In genomic region chr19:14070268-14071050, GRCh38 we compare ENCODE assay signal across 25 cellular contexts. TPM values are rescaled to one million over a fixed set of nuclear protein-coding genes. Genes with fewer than 3 reads are reported as not detected.
DNase-seq lines count a peak whose midpoint lies in the region; ATAC-seq, FAIRE-seq and TF ChIP-seq lines count a peak whose summit lies in the region.
"Had no signal": no experiment of that assay in that cellular context is flagged by ENCODE, and none has a peak within 500 bp of the region (broad histone marks: within the 10 kb centered on the region; RNA-seq: fewer than 3 reads in every experiment).

No MANE protein-coding gene starts in this region.

- no peak for TF ChIP-seq EP300 in H1 (IDR thresholded peaks at IDR 0.05; ENCODE audit: borderline replicate concordance in 1 of 2, low read depth in 2 of 2, low read length in 2 of 2)

- no peak overlapping the region for H3K9ac ChIP-seq in H1 (replicated peaks in 1 of 4; ENCODE audit: extremely low read depth in 1 of 4, low read depth in 3 of 4, low read length in 3 of 4)
- H3K9ac ChIP-seq in trophoblast cell (ENCODE audit: low read length): no peak overlapping the region
- H3K9ac ChIP-seq: GM23248 had no signal

- H3K18ac ChIP-seq in H1 (ENCODE audit: extremely low read depth, low read length): no peak overlapping the region
- H3K18ac ChIP-seq in trophoblast cell (ENCODE audit: low read length): no peak overlapping the region

- intact Hi-C loops in Right ventricle myocardium inferior (cut with DNase I): loop anchor here (10.0 kb wide), 1 partner anchor 286 kb away; no protein-coding TSS in a partner anchor
- intact Hi-C loops in cardiac septum (cut with DNase I): loop anchor here (10.0 kb wide), 2 partner anchors 274 to 286 kb away; no protein-coding TSS in a partner anchor
- intact Hi-C loops in vagina (cut with DNase I): loop anchor here (5.0 kb wide), 1 partner anchor 67 kb away; the partner anchor contains the start of gene ASF1B

- no peak overlapping the region for H2BK5ac ChIP-seq in H1 (ENCODE audit: low read depth, low read length)
- no peak overlapping the region for H2BK5ac ChIP-seq in trophoblast cell (ENCODE audit: low read depth, low read length, poor library complexity)

- H3K79me2 ChIP-seq in H1 (ENCODE audit: control insufficient read depth in 1 of 2, insufficient read depth in 2 of 2, low read length in 2 of 2): no peaks in the 10 kb centered on the region
- H3K79me2 ChIP-seq in trophoblast cell (ENCODE audit: control insufficient read depth, insufficient read depth, low read length, poor library complexity): peaks cover 1% of the 10 kb centered on the region

- H2BK120ac ChIP-seq in H1 (replicated peaks; ENCODE audit: low read depth, low read length): no peak overlapping the region
- H2BK120ac ChIP-seq in trophoblast cell (ENCODE audit: insufficient read depth, low read length, poor library complexity): no peak overlapping the region

- H3K27me3 ChIP-seq in H1 (replicated peaks in 1 of 4; ENCODE audit: control insufficient read depth in 3 of 4, extremely low read depth in 1 of 4, insufficient read depth in 3 of 4, low read length in 3 of 4): peaks cover 17 to 33% (median 28%) of the 10 kb centered on the region in 4 experiments
- peaks cover 5% of the 10 kb centered on the region for H3K27me3 ChIP-seq in trophoblast cell (ENCODE audit: insufficient read depth, low read length)
- H3K27me3 ChIP-seq in vagina: no peaks in the 10 kb centered on the region
- H3K27me3 ChIP-seq: esophagus muscularis mucosa, gastroesophageal sphincter, testis had no signal

- TF ChIP-seq CTCF in H1 (IDR thresholded peaks at IDR 0.05; ENCODE audit: control extremely low read depth in 1 of 3, insufficient read depth in 1 of 3, low read depth in 1 of 3, low read length in 3 of 3): no peak
- no peak for TF ChIP-seq CTCF in vagina (IDR thresholded peaks at IDR 0.05)

- CTCF ChIA-PET in H1 (lab: Charles Lee; ENCODE audit: partially characterized antibody): interaction anchor here (1.0 to 7.0 kb wide), 13 partner anchors 9 to 267 kb away, joined by 3 to 103 read pairs (median 8); partner anchors contain the start of genes C19orf67, NANOS3 and PALM3

- H3K4me3 ChIP-seq in H1 (ENCODE audit: extremely low read depth in 1 of 4, insufficient read depth in 2 of 4, low read depth in 3 of 4, low read length in 4 of 4): no peak overlapping the region
- no peak overlapping the region for H3K4me3 ChIP-seq in trophoblast cell (ENCODE audit: low read depth, low read length)
- no peak overlapping the region for H3K4me3 ChIP-seq in vagina
- H3K4me3 ChIP-seq: esophagus muscularis mucosa, gastroesophageal sphincter, GM23248, SJSA1, testis had no signal

- peak; percentile 74 for DNase-seq in Right ventricle myocardium inferior (ENCODE audit: missing footprints)
- no peak for DNase-seq in cardiac septum (ENCODE audit: low spot score)
- no peak for DNase-seq in H1 (ENCODE audit: low read depth in 1 of 2, low spot score in 2 of 2)
- DNase-seq in trophoblast cell: peak; percentile 68 to 90
- no peak for DNase-seq in vagina (ENCODE audit: extremely low spot score in 2 of 2)
- DNase-seq: ACHN; activated CD4-positive, CD25-positive, alpha-beta regulatory T cell treated with anti-CD3 and anti-CD28 coated beads, Interleukin-2, amount 50 U/mL, for 72 hours; activated CD8-positive, alpha-beta memory T cell treated with anti-CD3 and anti-CD28 coated beads, Interleukin-2, amount 10 ng/mL, durations not matched to agents 7 days and 5 days; activated gamma-delta T cell; cerebellar nuclear complex; GDM1; GM23248; KG1; kidney glomerular epithelial cell; midbrain; MV-4-11; NCI-H1694 treated with DMSO at 0.1 percent for 48 hours; nucleus accumbens; retina; testis had no signal

- no peak for FAIRE-seq in H1 (lab: Jason Lieb, UNC)

- WGBS in H1 (ENCODE audit: extremely low coverage in 1 of 2, insufficient coverage in 1 of 2, insufficient read length in 1 of 2, insufficient replicate concordance in 2 of 2, low coverage in 1 of 2, low lambda C conversion rate in 2 of 2, missing lambda C conversion rate in 1 of 2), 2 experiments: 93% methylated on average over 43 of the region's 43 CpGs; no CpG with 5 or more reads in 1 of the 2 experiments
- no CpG with 5 or more reads among the region's 43 CpGs for WGBS in trophoblast cell (ENCODE audit: extremely low coverage, insufficient coverage, insufficient read length)

- H2BK15ac ChIP-seq in H1 (ENCODE audit: low read length): peak overlapping the region; percentile 61; the same call in 1 of the 2 replicates

- no peak overlapping the region for H3K4me2 ChIP-seq in H1 (ENCODE audit: insufficient read depth in 1 of 2, low read depth in 2 of 2, low read length in 2 of 2)
- H3K4me2 ChIP-seq in trophoblast cell (ENCODE audit: low read length): no peak overlapping the region

- no peak overlapping the region for H2BK20ac ChIP-seq in H1 (ENCODE audit: low read length)

- TF ChIP-seq RAD21 in H1 (IDR thresholded peaks at IDR 0.05 in 1 of 2, conservative IDR thresholded peaks at IDR 0.05 in 1 of 2; ENCODE audit: low read depth in 2 of 2, low read length in 2 of 2): no peak

- H3K14ac ChIP-seq in H1 (ENCODE audit: insufficient read length) (no peak overlapping the region), trophoblast cell (ENCODE audit: low read length) (no peak overlapping the region)

- H4K20me1 ChIP-seq in H1 (replicated peaks in 1 of 2; ENCODE audit: control insufficient read depth in 1 of 2, insufficient read depth in 2 of 2, low read length in 2 of 2): peaks cover 0 to 2% of the 10 kb centered on the region in 2 experiments

- peaks cover 18% of the 10 kb centered on the region; the same call in 1 of the 2 replicates for H3K23me2 ChIP-seq in H1 (ENCODE audit: low read depth, low read length)

- no peak overlapping the region for H4K12ac ChIP-seq in trophoblast cell (ENCODE audit: low read depth, low read length)

- H2AFZ ChIP-seq in H1 (ENCODE audit: low read length) (no peak overlapping the region), trophoblast cell (ENCODE audit: insufficient read depth, low read length, poor library complexity) (no peak overlapping the region)
- H2AFZ ChIP-seq: GM23248 had no signal

- ATAC-seq in Right ventricle myocardium inferior: no peak
- ATAC-seq in HG02678 (IDR thresholded peaks at IDR 0.05; ENCODE audit: unreplicated experiment): no peak
- ATAC-seq: activated CD8-positive, alpha-beta memory T cell treated with anti-CD3 and anti-CD28 coated beads, Interleukin-2, amount 10 ng/mL, durations not matched to agents 7 days and 5 days; gastroesophageal sphincter had no signal

- H3K79me1 ChIP-seq in H1 (ENCODE audit: low read depth, low read length): no peaks in the 10 kb centered on the region
- peaks cover 17% of the 10 kb centered on the region for H3K79me1 ChIP-seq in trophoblast cell (ENCODE audit: low read length)

- peaks cover 0 to 15% (median 9%) of the 10 kb centered on the region in 4 experiments; a peak in 5 of 7 replicates for H3K4me1 ChIP-seq in H1 (replicated peaks in 1 of 4; ENCODE audit: control insufficient read depth in 3 of 4, insufficient read depth in 4 of 4, low read length in 3 of 4)
- peaks cover 17 to 22% of the 10 kb centered on the region in 2 experiments for H3K4me1 ChIP-seq in trophoblast cell (ENCODE audit: control insufficient read depth in 1 of 2, insufficient read depth in 2 of 2, low read length in 2 of 2)
- peaks cover 30% of the 10 kb centered on the region for H3K4me1 ChIP-seq in vagina

- H2AK5ac ChIP-seq in H1 (ENCODE audit: low read depth, low read length) (no peak overlapping the region), trophoblast cell (ENCODE audit: low read length) (no peak overlapping the region)

- no peak overlapping the region for H4K5ac ChIP-seq in H1 (ENCODE audit: insufficient read length, low read depth, low read length)

- TF ChIP-seq POLR2A in H1 (IDR thresholded peaks at IDR 0.05; ENCODE audit: control extremely low read depth in 1 of 2, low read depth in 2 of 2, low read length in 2 of 2) (no peak), vagina (IDR thresholded peaks at IDR 0.05) (no peak)

- H4K91ac ChIP-seq in H1 (replicated peaks; ENCODE audit: insufficient read length, low read length): no peak overlapping the region
- H4K91ac ChIP-seq in trophoblast cell (ENCODE audit: low read depth, low read length): no peak overlapping the region

- H2BK12ac ChIP-seq in H1 (ENCODE audit: low read depth, low read length) (no peak overlapping the region), trophoblast cell (ENCODE audit: low read length) (no peak overlapping the region)

- no peak overlapping the region for H3K23ac ChIP-seq in H1 (ENCODE audit: insufficient read length)
- H3K23ac ChIP-seq in trophoblast cell (ENCODE audit: low read length): no peak overlapping the region

- H3K9me3 ChIP-seq in H1 (ENCODE audit: insufficient read depth in 2 of 2, low read depth in 1 of 2, low read length in 1 of 2): no peaks in the 10 kb centered on the region; a peak in 1 of 4 replicates
- no peaks in the 10 kb centered on the region for H3K9me3 ChIP-seq in trophoblast cell (ENCODE audit: insufficient read depth, low read depth, low read length)
- H3K9me3 ChIP-seq in vagina: no peaks in the 10 kb centered on the region
- H3K9me3 ChIP-seq: esophagus muscularis mucosa, gastroesophageal sphincter, testis had no signal

- H3K36me3 ChIP-seq in H1 (ENCODE audit: control insufficient read depth in 2 of 4, insufficient read depth in 4 of 4, low read length in 3 of 4): no peaks in the 10 kb centered on the region
- no peaks in the 10 kb centered on the region for H3K36me3 ChIP-seq in trophoblast cell (ENCODE audit: control insufficient read depth in 1 of 2, insufficient read depth in 2 of 2, low read length in 2 of 2)
- H3K36me3 ChIP-seq in vagina: no peaks in the 10 kb centered on the region
- H3K36me3 ChIP-seq: esophagus muscularis mucosa, gastroesophageal sphincter, SJSA1 had no signal

- no peak overlapping the region; the same call in 1 of the 2 replicates for H4K8ac ChIP-seq in H1 (ENCODE audit: extremely low read depth, insufficient read depth, low read length)
- H4K8ac ChIP-seq in trophoblast cell (ENCODE audit: low read depth, low read length): no peak overlapping the region

- H3K4ac ChIP-seq in H1 (replicated peaks; ENCODE audit: insufficient read length, low read depth, low read length) (no peak overlapping the region), trophoblast cell (ENCODE audit: low read depth, low read length) (no peak overlapping the region)

- POLR2A ChIA-PET in H1 (lab: Charles Lee; ENCODE audit: partially characterized antibody): interaction anchor here (0.5 to 1.4 kb wide), 4 partner anchors 10 to 293 kb away, joined by 3 to 6 read pairs (median 4); no protein-coding TSS in a partner anchor

- H3K56ac ChIP-seq in H1 (replicated peaks; ENCODE audit: insufficient read length, low read depth, low read length): no peak overlapping the region

- H3K27ac ChIP-seq in H1 (ENCODE audit: low read depth, low read length) (no peak overlapping the region), trophoblast cell (ENCODE audit: low read depth, low read length) (no peak overlapping the region), vagina (no peak overlapping the region)
- H3K27ac ChIP-seq: C4-2B, GM23248, SJSA1 had no signal

RNA-seq across cellular contexts. Expression of gene MISP3, which starts 2.1 kb away (rescaled TPM):
- total RNA-seq in Right ventricle myocardium inferior (7.3 TPM), cardiac septum (7.9 TPM), vagina (2.7 TPM)
- total RNA-seq in H1 (2021; fragmentation: NEBNext Ultra II Directional; extraction: Animal tissue kit (Norgen Biotek cat#: 25700)): 0.92 and 1.4 TPM in 2 replicates
- polyA plus RNA-seq in H1 (2011; rRNA removed): 0.74 and 0.96 TPM in 2 replicates
- 1.3 TPM for polyA plus RNA-seq in H1 (2011; cell fraction: cytosol; rRNA removed)
- 2.1 TPM for polyA plus RNA-seq in H1 (2011; cell fraction: nucleus; rRNA removed)
- polyA plus RNA-seq in H1 (2012, experiment 1 of 2): 1.2 to 2.2 TPM (median 1.6 TPM) in 4 replicates
- polyA plus RNA-seq in H1 (2012, experiment 2 of 2): 0.89 TPM
- polyA plus RNA-seq in H1 (2013, experiment 1 of 2): 1.3 TPM
- 1.2 TPM for polyA plus RNA-seq in H1 (2013, experiment 2 of 2)
- polyA minus RNA-seq in H1 (2011; rRNA and poly(A)+ RNA removed): 0.10 and 0.16 TPM in 2 replicates
- polyA minus RNA-seq in H1 (2011; cell fraction: cytosol; rRNA and poly(A)+ RNA removed): not detected
- polyA minus RNA-seq in H1 (2011; cell fraction: nucleus; rRNA and poly(A)+ RNA removed): 0.80 TPM
- 10.5 and 10.9 TPM in 2 replicates for polyA plus RNA-seq in trophoblast cell (2013)

RNA-seq across cellular contexts. Expression of gene PALM3, which starts 8.6 kb away (rescaled TPM):
- total RNA-seq in Right ventricle myocardium inferior (0.41 TPM), cardiac septum (0.46 TPM), vagina (0.98 TPM)
- total RNA-seq in H1 (2021; fragmentation: NEBNext Ultra II Directional; extraction: Animal tissue kit (Norgen Biotek cat#: 25700)): 31.3 and 33.1 TPM in 2 replicates
- polyA plus RNA-seq in H1 (2011; rRNA removed): 5.8 and 12.1 TPM in 2 replicates
- 21.0 TPM for polyA plus RNA-seq in H1 (2011; cell fraction: cytosol; rRNA removed)
- 11.7 TPM for polyA plus RNA-seq in H1 (2011; cell fraction: nucleus; rRNA removed)
- 26.0 to 38.6 TPM (median 32.7 TPM) in 4 replicates for polyA plus RNA-seq in H1 (2012, experiment 1 of 2)
- polyA plus RNA-seq in H1 (2012, experiment 2 of 2): 10.6 TPM
- polyA plus RNA-seq in H1 (2013, experiment 1 of 2): 18.2 TPM
- polyA plus RNA-seq in H1 (2013, experiment 2 of 2): 18.3 TPM
- 3.2 and 3.3 TPM in 2 replicates for polyA minus RNA-seq in H1 (2011; rRNA and poly(A)+ RNA removed)
- polyA minus RNA-seq in H1 (2011; cell fraction: cytosol; rRNA and poly(A)+ RNA removed): 6.1 TPM
- polyA minus RNA-seq in H1 (2011; cell fraction: nucleus; rRNA and poly(A)+ RNA removed): 4.0 TPM
- 1.2 and 1.4 TPM in 2 replicates for polyA plus RNA-seq in trophoblast cell (2013)
- total RNA-seq: activated CD8-positive, alpha-beta memory T cell treated with anti-CD3 and anti-CD28 coated beads, Interleukin-2, amount 10 ng/mL, durations not matched to agents 7 days and 5 days; gastroesophageal sphincter; GM23248; SJSA1 had no signal

RNA-seq across cellular contexts. Expression of gene C19orf67, which starts 15.1 kb away (rescaled TPM):
- total RNA-seq in Right ventricle myocardium inferior (not detected), cardiac septum (not detected), vagina (not detected)
- total RNA-seq in H1 (2021; fragmentation: NEBNext Ultra II Directional; extraction: Animal tissue kit (Norgen Biotek cat#: 25700)): 0.52 TPM in 1 of 2 replicates, not detected in the other
- polyA plus RNA-seq in H1 (2011; rRNA removed): 0.12 and 0.25 TPM in 2 replicates
- 0.23 TPM for polyA plus RNA-seq in H1 (2011; cell fraction: cytosol; rRNA removed)
- polyA plus RNA-seq in H1 (2011; cell fraction: nucleus; rRNA removed): 0.37 TPM
- not detected in 4 replicates for polyA plus RNA-seq in H1 (2012, experiment 1 of 2)
- 0.46 TPM for polyA plus RNA-seq in H1 (2012, experiment 2 of 2)
- polyA plus RNA-seq in H1 (2013, experiment 1 of 2): 0.04 TPM
- 0.11 TPM for polyA plus RNA-seq in H1 (2013, experiment 2 of 2)
- polyA minus RNA-seq in H1 (2011; rRNA and poly(A)+ RNA removed): 0.19 and 0.37 TPM in 2 replicates
- polyA minus RNA-seq in H1 (2011; cell fraction: cytosol; rRNA and poly(A)+ RNA removed): not detected
- not detected for polyA minus RNA-seq in H1 (2011; cell fraction: nucleus; rRNA and poly(A)+ RNA removed)
- 0.19 TPM in 1 of 2 replicates, not detected in the other for polyA plus RNA-seq in trophoblast cell (2013)
- total RNA-seq: activated CD8-positive, alpha-beta memory T cell treated with anti-CD3 and anti-CD28 coated beads, Interleukin-2, amount 10 ng/mL, durations not matched to agents 7 days and 5 days; esophagus muscularis mucosa; gastroesophageal sphincter; GM23248; SJSA1 had no signal
- polyA plus RNA-seq: GM23248 had no signal

RNA-seq across cellular contexts. Expression of gene SAMD1, which starts 20.1 kb away (rescaled TPM):
- total RNA-seq in Right ventricle myocardium inferior (60.2 TPM), cardiac septum (41.8 TPM), vagina (6.9 TPM)
- 95.7 and 100 TPM in 2 replicates for total RNA-seq in H1 (2021; fragmentation: NEBNext Ultra II Directional; extraction: Animal tissue kit (Norgen Biotek cat#: 25700))
- 40.0 and 52.4 TPM in 2 replicates for polyA plus RNA-seq in H1 (2011; rRNA removed)
- polyA plus RNA-seq in H1 (2011; cell fraction: cytosol; rRNA removed): 48.4 TPM
- 118 TPM for polyA plus RNA-seq in H1 (2011; cell fraction: nucleus; rRNA removed)
- polyA plus RNA-seq in H1 (2012, experiment 1 of 2): 53.3 to 76.4 TPM (median 71.1 TPM) in 4 replicates
- 74.0 TPM for polyA plus RNA-seq in H1 (2012, experiment 2 of 2)
- 83.6 TPM for polyA plus RNA-seq in H1 (2013, experiment 1 of 2)
- 81.7 TPM for polyA plus RNA-seq in H1 (2013, experiment 2 of 2)
- 7.6 and 10.5 TPM in 2 replicates for polyA minus RNA-seq in H1 (2011; rRNA and poly(A)+ RNA removed)
- 26.8 TPM for polyA minus RNA-seq in H1 (2011; cell fraction: cytosol; rRNA and poly(A)+ RNA removed)
- polyA minus RNA-seq in H1 (2011; cell fraction: nucleus; rRNA and poly(A)+ RNA removed): 18.2 TPM
- 68.4 and 68.7 TPM in 2 replicates for polyA plus RNA-seq in trophoblast cell (2013)

RNA-seq across cellular contexts. Expression of gene IL27RA, which starts 38.9 kb away (rescaled TPM):
- total RNA-seq in Right ventricle myocardium inferior (5.6 TPM), cardiac septum (3.0 TPM), vagina (1.5 TPM)
- total RNA-seq in H1 (2021; fragmentation: NEBNext Ultra II Directional; extraction: Animal tissue kit (Norgen Biotek cat#: 25700)): 14.7 and 15.1 TPM in 2 replicates
- 9.9 and 10.8 TPM in 2 replicates for polyA plus RNA-seq in H1 (2011; rRNA removed)
- 10.1 TPM for polyA plus RNA-seq in H1 (2011; cell fraction: cytosol; rRNA removed)
- 10.7 TPM for polyA plus RNA-seq in H1 (2011; cell fraction: nucleus; rRNA removed)
- polyA plus RNA-seq in H1 (2012, experiment 1 of 2): 10.1 to 14.2 TPM (median 12.6 TPM) in 4 replicates
- 12.9 TPM for polyA plus RNA-seq in H1 (2012, experiment 2 of 2)
- 24.7 TPM for polyA plus RNA-seq in H1 (2013, experiment 1 of 2)
- 24.8 TPM for polyA plus RNA-seq in H1 (2013, experiment 2 of 2)
- polyA minus RNA-seq in H1 (2011; rRNA and poly(A)+ RNA removed): 5.9 TPM in 2 replicates
- 8.6 TPM for polyA minus RNA-seq in H1 (2011; cell fraction: cytosol; rRNA and poly(A)+ RNA removed)
- 3.5 TPM for polyA minus RNA-seq in H1 (2011; cell fraction: nucleus; rRNA and poly(A)+ RNA removed)
- 2.5 and 2.6 TPM in 2 replicates for polyA plus RNA-seq in trophoblast cell (2013)

Comparison
In these comparisons a context has a peak if more than half of its experiments do, and no peak if none do; other contexts are left out.
1. DNase-seq: peak in Right ventricle myocardium inferior (single experiment) and trophoblast cell (2 of 2); none in cardiac septum (single experiment), H1 (0 of 2) and vagina (0 of 2).
2. RNA of gene PALM3, which starts 8.6 kb away (total RNA-seq): 31.3 to 33.1 TPM in H1; 0.98 TPM in vagina (single experiment), 0.46 TPM in cardiac septum (single experiment) and 0.41 TPM in Right ventricle myocardium inferior (single experiment); every median in the first group is over 10 times any median in the second.